In the genomic region with DNA sequence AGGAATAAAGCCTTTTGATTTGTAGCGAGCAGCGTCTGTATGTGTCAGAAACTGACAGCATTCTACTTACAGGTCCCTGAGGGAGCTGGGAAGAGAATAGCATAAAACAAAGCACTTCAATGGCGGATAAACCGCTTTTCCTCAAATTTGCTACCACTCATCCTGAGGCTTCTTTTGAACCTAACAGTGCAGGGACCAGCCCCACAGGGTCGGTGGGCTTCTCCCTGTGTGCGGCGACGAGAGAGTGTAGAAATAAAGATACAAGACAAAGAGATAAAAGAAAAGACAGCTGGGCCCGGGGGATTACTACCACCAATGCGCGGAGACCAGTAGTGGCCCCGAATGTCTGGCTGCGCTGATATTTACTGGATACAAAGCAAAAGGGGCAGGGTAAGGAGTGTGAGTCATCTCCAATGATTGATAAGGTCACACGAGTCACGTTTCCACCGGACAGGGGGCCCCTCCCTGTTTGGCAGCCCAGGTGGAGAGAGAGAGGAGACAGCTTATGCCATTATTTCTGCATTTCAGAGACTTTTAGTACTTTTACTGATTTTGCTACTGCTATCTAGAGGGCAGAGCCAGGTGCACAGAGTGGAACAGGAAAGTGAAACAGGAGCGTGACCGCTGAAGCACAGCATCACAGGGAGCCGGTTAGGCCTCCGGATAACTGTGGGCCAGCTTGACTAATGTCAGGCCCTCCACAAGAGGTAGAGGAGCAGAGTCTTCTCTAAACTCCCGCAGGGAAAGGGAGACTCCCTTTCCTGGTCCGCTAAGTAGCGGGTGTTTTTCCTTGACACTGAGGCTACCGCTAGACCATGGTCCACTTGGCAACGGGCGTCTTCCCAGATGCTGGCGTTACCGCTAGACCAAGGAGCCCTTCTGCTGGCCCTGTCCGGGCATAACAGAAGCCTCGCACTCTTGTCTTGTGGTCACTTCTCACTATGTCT, we compare ENCODE assay signal across 1 cellular context.
A peak's percentile ranks its signal among the peaks of the same experiment; 100 is the strongest.
TF ChIP-seq lines count a peak whose summit lies in the region.
"Not testable (repeated sequence)": the region's sequence is repeated elsewhere in the genome, so short reads cannot be mapped to it uniquely, and the experiment has no call there.

No MANE protein-coding gene starts in this region.

TF ChIP-seq in K562, 482 proteins besides CTCF, POLR2A, EP300 and RAD21 (continued from another document and continues in another):
- TF ChIP-seq, protein P1, sequence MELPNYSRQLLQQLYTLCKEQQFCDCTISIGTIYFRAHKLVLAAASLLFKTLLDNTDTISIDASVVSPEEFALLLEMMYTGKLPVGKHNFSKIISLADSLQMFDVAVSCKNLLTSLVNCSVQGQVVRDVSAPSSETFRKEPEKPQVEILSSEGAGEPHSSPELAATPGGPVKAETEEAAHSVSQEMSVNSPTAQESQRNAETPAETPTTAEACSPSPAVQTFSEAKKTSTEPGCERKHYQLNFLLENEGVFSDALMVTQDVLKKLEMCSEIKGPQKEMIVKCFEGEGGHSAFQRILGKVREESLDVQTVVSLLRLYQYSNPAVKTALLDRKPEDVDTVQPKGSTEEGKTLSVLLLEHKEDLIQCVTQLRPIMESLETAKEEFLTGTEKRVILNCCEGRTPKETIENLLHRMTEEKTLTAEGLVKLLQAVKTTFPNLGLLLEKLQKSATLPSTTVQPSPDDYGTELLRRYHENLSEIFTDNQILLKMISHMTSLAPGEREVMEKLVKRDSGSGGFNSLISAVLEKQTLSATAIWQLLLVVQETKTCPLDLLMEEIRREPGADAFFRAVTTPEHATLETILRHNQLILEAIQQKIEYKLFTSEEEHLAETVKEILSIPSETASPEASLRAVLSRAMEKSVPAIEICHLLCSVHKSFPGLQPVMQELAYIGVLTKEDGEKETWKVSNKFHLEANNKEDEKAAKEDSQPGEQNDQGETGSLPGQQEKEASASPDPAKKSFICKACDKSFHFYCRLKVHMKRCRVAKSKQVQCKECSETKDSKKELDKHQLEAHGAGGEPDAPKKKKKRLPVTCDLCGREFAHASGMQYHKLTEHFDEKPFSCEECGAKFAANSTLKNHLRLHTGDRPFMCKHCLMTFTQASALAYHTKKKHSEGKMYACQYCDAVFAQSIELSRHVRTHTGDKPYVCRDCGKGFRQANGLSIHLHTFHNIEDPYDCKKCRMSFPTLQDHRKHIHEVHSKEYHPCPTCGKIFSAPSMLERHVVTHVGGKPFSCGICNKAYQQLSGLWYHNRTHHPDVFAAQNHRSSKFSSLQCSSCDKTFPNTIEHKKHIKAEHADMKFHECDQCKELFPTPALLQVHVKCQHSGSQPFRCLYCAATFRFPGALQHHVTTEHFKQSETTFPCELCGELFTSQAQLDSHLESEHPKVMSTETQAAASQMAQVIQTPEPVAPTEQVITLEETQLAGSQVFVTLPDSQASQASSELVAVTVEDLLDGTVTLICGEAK (IDR thresholded peaks at IDR 0.05), result 0 out of 2 replicates have a peak, but pooled peaks have one; percentile 11
- TF ChIP-seq, protein P1 (CRISPR knock-in tag; IDR thresholded peaks at IDR 0.05), result not testable (repeated sequence)
- peak; percentile 54 to 61; a peak in 3 of 4 replicates for TF ChIP-seq TBL1XR1 (IDR thresholded peaks at IDR 0.05; ENCODE audit: low read length in 2 of 2)
- 0 out of 2 replicates have a peak, but pooled peaks have one; percentile 31 for TF ChIP-seq ZNF263 (CRISPR knock-in tag; IDR thresholded peaks at IDR 0.05; ENCODE audit: borderline replicate concordance)
- 0 out of 2 replicates have a peak, but pooled peaks have one; percentile 1 for TF ChIP-seq HCFC1 (IDR thresholded peaks at IDR 0.05; ENCODE audit: low read depth, low read length)
- TF ChIP-seq FIP1L1 (IDR thresholded peaks at IDR 0.05; ENCODE audit: low read depth, low read length, poor library complexity, severe bottlenecking), result peak; percentile 6
- TF ChIP-seq RBM22 (IDR thresholded peaks at IDR 0.05; ENCODE audit: low read depth, low read length, poor library complexity, severe bottlenecking), result peak; percentile 31
- TF ChIP-seq, protein P2, sequence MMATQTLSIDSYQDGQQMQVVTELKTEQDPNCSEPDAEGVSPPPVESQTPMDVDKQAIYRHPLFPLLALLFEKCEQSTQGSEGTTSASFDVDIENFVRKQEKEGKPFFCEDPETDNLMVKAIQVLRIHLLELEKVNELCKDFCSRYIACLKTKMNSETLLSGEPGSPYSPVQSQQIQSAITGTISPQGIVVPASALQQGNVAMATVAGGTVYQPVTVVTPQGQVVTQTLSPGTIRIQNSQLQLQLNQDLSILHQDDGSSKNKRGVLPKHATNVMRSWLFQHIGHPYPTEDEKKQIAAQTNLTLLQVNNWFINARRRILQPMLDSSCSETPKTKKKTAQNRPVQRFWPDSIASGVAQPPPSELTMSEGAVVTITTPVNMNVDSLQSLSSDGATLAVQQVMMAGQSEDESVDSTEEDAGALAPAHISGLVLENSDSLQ (IDR thresholded peaks at IDR 0.05), result peak; percentile 92
- TF ChIP-seq ATF7 (IDR thresholded peaks at IDR 0.05), result peak; percentile 81
- peak; percentile 5; the same call in 1 of the 2 replicates for TF ChIP-seq ZFP30 (CRISPR knock-in tag; IDR thresholded peaks at IDR 0.05; ENCODE audit: borderline replicate concordance)
- TF ChIP-seq, protein P3, sequence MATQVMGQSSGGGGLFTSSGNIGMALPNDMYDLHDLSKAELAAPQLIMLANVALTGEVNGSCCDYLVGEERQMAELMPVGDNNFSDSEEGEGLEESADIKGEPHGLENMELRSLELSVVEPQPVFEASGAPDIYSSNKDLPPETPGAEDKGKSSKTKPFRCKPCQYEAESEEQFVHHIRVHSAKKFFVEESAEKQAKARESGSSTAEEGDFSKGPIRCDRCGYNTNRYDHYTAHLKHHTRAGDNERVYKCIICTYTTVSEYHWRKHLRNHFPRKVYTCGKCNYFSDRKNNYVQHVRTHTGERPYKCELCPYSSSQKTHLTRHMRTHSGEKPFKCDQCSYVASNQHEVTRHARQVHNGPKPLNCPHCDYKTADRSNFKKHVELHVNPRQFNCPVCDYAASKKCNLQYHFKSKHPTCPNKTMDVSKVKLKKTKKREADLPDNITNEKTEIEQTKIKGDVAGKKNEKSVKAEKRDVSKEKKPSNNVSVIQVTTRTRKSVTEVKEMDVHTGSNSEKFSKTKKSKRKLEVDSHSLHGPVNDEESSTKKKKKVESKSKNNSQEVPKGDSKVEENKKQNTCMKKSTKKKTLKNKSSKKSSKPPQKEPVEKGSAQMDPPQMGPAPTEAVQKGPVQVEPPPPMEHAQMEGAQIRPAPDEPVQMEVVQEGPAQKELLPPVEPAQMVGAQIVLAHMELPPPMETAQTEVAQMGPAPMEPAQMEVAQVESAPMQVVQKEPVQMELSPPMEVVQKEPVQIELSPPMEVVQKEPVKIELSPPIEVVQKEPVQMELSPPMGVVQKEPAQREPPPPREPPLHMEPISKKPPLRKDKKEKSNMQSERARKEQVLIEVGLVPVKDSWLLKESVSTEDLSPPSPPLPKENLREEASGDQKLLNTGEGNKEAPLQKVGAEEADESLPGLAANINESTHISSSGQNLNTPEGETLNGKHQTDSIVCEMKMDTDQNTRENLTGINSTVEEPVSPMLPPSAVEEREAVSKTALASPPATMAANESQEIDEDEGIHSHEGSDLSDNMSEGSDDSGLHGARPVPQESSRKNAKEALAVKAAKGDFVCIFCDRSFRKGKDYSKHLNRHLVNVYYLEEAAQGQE (CRISPR knock-in tag; IDR thresholded peaks at IDR 0.05; ENCODE audit: low read depth), result peak; percentile 56; the same call in 1 of the 2 replicates
- peak; percentile 20 for TF ChIP-seq FOS (IDR thresholded peaks at IDR 0.05; ENCODE audit: extremely low read depth, insufficient read length)
- TF ChIP-seq NFXL1 (CRISPR knock-in tag; IDR thresholded peaks at IDR 0.05), result 0 out of 2 replicates have a peak, but pooled peaks have one; percentile 9
- peak; percentile 66 for TF ChIP-seq SMAD3 (CRISPR knock-in tag; conservative IDR thresholded peaks at IDR 0.05)
- peak; percentile 42; the same call in 1 of the 2 replicates for TF ChIP-seq ZNF41 (CRISPR knock-in tag; conservative IDR thresholded peaks at IDR 0.05)
- TF ChIP-seq, protein P4, sequence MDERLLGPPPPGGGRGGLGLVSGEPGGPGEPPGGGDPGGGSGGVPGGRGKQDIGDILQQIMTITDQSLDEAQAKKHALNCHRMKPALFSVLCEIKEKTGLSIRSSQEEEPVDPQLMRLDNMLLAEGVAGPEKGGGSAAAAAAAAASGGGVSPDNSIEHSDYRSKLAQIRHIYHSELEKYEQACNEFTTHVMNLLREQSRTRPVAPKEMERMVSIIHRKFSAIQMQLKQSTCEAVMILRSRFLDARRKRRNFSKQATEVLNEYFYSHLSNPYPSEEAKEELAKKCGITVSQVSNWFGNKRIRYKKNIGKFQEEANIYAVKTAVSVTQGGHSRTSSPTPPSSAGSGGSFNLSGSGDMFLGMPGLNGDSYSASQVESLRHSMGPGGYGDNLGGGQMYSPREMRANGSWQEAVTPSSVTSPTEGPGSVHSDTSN (CRISPR knock-in tag; IDR thresholded peaks at IDR 0.05; ENCODE audit: low read depth), result not testable (repeated sequence)
- TF ChIP-seq, protein P4 (tag; conservative IDR thresholded peaks at IDR 0.05; ENCODE audit: low read depth), result peak; percentile 88
- TF ChIP-seq, protein P5, sequence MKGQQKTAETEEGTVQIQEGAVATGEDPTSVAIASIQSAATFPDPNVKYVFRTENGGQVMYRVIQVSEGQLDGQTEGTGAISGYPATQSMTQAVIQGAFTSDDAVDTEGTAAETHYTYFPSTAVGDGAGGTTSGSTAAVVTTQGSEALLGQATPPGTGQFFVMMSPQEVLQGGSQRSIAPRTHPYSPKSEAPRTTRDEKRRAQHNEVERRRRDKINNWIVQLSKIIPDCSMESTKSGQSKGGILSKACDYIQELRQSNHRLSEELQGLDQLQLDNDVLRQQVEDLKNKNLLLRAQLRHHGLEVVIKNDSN (CRISPR knock-in tag; IDR thresholded peaks at IDR 0.05), result 0 out of 2 replicates have a peak, but pooled peaks have one; percentile 34
- peak; percentile 84; the same call in 1 of the 2 replicates for TF ChIP-seq SMARCC2 (IDR thresholded peaks at IDR 0.05; ENCODE audit: low read depth)
- TF ChIP-seq, protein P6, sequence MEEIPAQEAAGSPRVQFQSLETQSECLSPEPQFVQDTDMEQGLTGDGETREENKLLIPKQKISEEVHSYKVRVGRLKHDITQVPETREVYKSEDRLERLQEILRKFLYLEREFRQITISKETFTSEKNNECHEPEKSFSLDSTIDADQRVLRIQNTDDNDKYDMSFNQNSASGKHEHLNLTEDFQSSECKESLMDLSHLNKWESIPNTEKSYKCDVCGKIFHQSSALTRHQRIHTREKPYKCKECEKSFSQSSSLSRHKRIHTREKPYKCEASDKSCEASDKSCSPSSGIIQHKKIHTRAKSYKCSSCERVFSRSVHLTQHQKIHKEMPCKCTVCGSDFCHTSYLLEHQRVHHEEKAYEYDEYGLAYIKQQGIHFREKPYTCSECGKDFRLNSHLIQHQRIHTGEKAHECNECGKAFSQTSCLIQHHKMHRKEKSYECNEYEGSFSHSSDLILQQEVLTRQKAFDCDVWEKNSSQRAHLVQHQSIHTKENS (CRISPR knock-in tag; IDR thresholded peaks at IDR 0.05), result 0 out of 2 replicates have a peak, but pooled peaks have one; percentile 51
- TF ChIP-seq, protein P7, sequence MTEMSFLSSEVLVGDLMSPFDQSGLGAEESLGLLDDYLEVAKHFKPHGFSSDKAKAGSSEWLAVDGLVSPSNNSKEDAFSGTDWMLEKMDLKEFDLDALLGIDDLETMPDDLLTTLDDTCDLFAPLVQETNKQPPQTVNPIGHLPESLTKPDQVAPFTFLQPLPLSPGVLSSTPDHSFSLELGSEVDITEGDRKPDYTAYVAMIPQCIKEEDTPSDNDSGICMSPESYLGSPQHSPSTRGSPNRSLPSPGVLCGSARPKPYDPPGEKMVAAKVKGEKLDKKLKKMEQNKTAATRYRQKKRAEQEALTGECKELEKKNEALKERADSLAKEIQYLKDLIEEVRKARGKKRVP (CRISPR knock-in tag; IDR thresholded peaks at IDR 0.05), result peak; percentile 60
- peak; percentile 94 for TF ChIP-seq LEF1 (IDR thresholded peaks at IDR 0.05)
- peak; percentile 82 for TF ChIP-seq JUN (IDR thresholded peaks at IDR 0.05; ENCODE audit: borderline replicate concordance, low read depth, low read length)
- 0 out of 2 replicates have a peak, but pooled peaks have one; percentile 20 for TF ChIP-seq JUN (CRISPR knock-in tag; IDR thresholded peaks at IDR 0.05; ENCODE audit: borderline replicate concordance)
- TF ChIP-seq PTBP1 (IDR thresholded peaks at IDR 0.05; ENCODE audit: low read depth, low read length), result 0 out of 2 replicates have a peak, but pooled peaks have one; percentile 10
- 0 out of 2 replicates have a peak, but pooled peaks have one; percentile 27 for TF ChIP-seq RNF2 (IDR thresholded peaks at IDR 0.05)
- TF ChIP-seq JUNB (CRISPR knock-in tag; conservative IDR thresholded peaks at IDR 0.05), result peak; percentile 86
- TF ChIP-seq SMARCA5 (IDR thresholded peaks at IDR 0.05), result 0 out of 2 replicates have a peak, but pooled peaks have one; percentile 8
- peak; percentile 71 for TF ChIP-seq DACH1 (IDR thresholded peaks at IDR 0.05; ENCODE audit: partially characterized antibody)
